Comparison of ENCODE assay signal across 8 cellular contexts in the genomic region with DNA sequence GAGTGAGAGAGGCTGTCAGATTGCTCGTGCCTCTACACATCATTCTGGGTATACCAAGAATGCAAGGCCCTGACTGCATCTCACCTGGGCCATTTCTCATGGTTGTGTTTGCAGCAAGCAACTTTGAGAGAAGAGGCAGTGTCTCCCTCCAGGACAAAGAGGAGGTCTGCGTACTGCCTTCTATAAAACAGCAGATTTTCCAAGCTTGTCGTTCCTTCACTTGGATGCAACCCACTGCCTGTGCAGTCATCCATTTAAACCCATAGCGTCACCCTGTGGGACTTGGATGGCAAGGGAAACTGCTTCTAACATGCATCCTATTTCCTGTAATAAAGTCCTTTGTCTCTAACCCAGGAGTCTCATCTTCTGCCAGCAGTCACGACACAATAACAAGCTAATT. TPM values are rescaled to one million over a fixed set of nuclear protein-coding genes. Genes with fewer than 3 reads are reported as not detected.
DNase-seq lines count a peak whose midpoint lies in the region; ATAC-seq and TF ChIP-seq lines count a peak whose summit lies in the region.

No MANE protein-coding gene starts in this region.

- DNase-seq in ELF-1 (ENCODE audit: low read depth, low spot score) (peak; percentile 25), NCI-H69 (lab: John Stamatoyannopoulos, UW) (peak; percentile 68), endodermal cell (no peak)
- DNase-seq in stimulated activated CD8-positive, alpha-beta memory T cell treated with anti-CD3 and anti-CD28 coated beads, Interleukin-4, amount 100 ng/mL, for 48 hours: no peak
- no peak for DNase-seq in activated CD4-positive, CD25-positive, alpha-beta regulatory T cell treated with anti-CD3 and anti-CD28 coated beads, Interleukin-2, amount 50 U/mL, for 72 hours

- peaks cover 3% of the 10 kb centered on the region for H3K36me3 Mint-ChIP-seq in endodermal cell (ENCODE audit: low read depth)

- H3K27ac Mint-ChIP-seq in endodermal cell: peak overlapping the region; percentile 94

- H3K27ac ChIP-seq in endodermal cell (ENCODE audit: low read depth, low read length) (no peak overlapping the region), neutrophil (peak overlapping the region; percentile 98)

- no peaks in the 10 kb centered on the region for H3K27me3 Mint-ChIP-seq in endodermal cell (ENCODE audit: insufficient read depth)

- H3K36me3 ChIP-seq in endodermal cell (ENCODE audit: control insufficient read depth, insufficient read depth, low read length): no peaks in the 10 kb centered on the region
- H3K36me3 ChIP-seq in neutrophil: no peaks in the 10 kb centered on the region

- H3K4me1 ChIP-seq in endodermal cell (ENCODE audit: control insufficient read depth, insufficient read depth, low read length): peaks cover 17% of the 10 kb centered on the region
- peaks cover 17% of the 10 kb centered on the region in 2 experiments for H3K4me1 ChIP-seq in neutrophil (ENCODE audit: control insufficient read depth in 1 of 2, insufficient read depth in 1 of 2, low read depth in 1 of 2, low read length in 1 of 2)

- no peak overlapping the region for H3K9ac ChIP-seq in endodermal cell (ENCODE audit: extremely low read depth, low read length, poor library complexity, severe bottlenecking)

- H3K4me1 Mint-ChIP-seq in endodermal cell: peaks cover 47% of the 10 kb centered on the region

- no peaks in the 10 kb centered on the region for H3K9me3 Mint-ChIP-seq in endodermal cell

- no peak for TF ChIP-seq CTCF in endodermal cell (conservative IDR thresholded peaks at IDR 0.05)
- TF ChIP-seq CTCF in neutrophil (IDR thresholded peaks at IDR 0.05): no peak

- peak overlapping the region; percentile 82 for H3K4me3 ChIP-seq in endodermal cell (ENCODE audit: low read length)
- no peak overlapping the region for H3K4me3 ChIP-seq in neutrophil (ENCODE audit: low read depth in 1 of 2, low read length in 1 of 2)

- peak overlapping the region; percentile 94 for H3K4me3 Mint-ChIP-seq in endodermal cell

- ATAC-seq in HG03469 (IDR thresholded peaks at IDR 0.05; ENCODE audit: unreplicated experiment): no peak
- no peak for ATAC-seq in HG03521 (IDR thresholded peaks at IDR 0.05; ENCODE audit: unreplicated experiment)

- H3K9me3 ChIP-seq in endodermal cell (ENCODE audit: control insufficient read depth, low read length) (no peaks in the 10 kb centered on the region), neutrophil (no peaks in the 10 kb centered on the region)

- 77 to 78% methylated on average over 5 of the region's 5 CpGs for WGBS in endodermal cell (ENCODE audit: insufficient coverage in 1 of 2, insufficient read length in 1 of 2), 2 experiments

- H3K27me3 ChIP-seq in endodermal cell (ENCODE audit: control insufficient read depth, insufficient read depth, low read length, poor library complexity, severe bottlenecking) (no peaks in the 10 kb centered on the region), neutrophil (no peaks in the 10 kb centered on the region)

RNA-seq across cellular contexts. Expression of a gene that starts 1.3 kb away (rescaled TPM):
- total RNA-seq in endodermal cell: 10 to 100 TPM; 58.5 to 70.6 TPM
- polyA plus RNA-seq in endodermal cell (2013, experiment 1 of 2): 32.3 TPM
- polyA plus RNA-seq in endodermal cell (2013, experiment 2 of 2): 29.6 TPM

RNA-seq across cellular contexts. Expression of a gene that starts 1.4 kb away (rescaled TPM):
- 10 to 100 TPM; 38.3 to 40.4 TPM for total RNA-seq in endodermal cell
- 35.9 TPM for polyA plus RNA-seq in endodermal cell (2013, experiment 1 of 2)
- 37.6 TPM for polyA plus RNA-seq in endodermal cell (2013, experiment 2 of 2)

RNA-seq across cellular contexts. Expression of a gene that starts 48.4 kb away (rescaled TPM):
- not detected for total RNA-seq in endodermal cell
- not detected for polyA plus RNA-seq in endodermal cell (2013, experiment 1 of 2)
- polyA plus RNA-seq in endodermal cell (2013, experiment 2 of 2): 0.12 TPM

RNA-seq across cellular contexts. Expression of a gene that starts 57.5 kb away (rescaled TPM):
- total RNA-seq in endodermal cell: 10 to 100 TPM; 20.5 to 27.6 TPM
- polyA plus RNA-seq in endodermal cell (2013, experiment 1 of 2): 12.8 TPM
- 13.5 TPM for polyA plus RNA-seq in endodermal cell (2013, experiment 2 of 2)

RNA-seq across cellular contexts. Expression of a gene that starts 57.8 kb away (rescaled TPM):
- total RNA-seq in endodermal cell: 1 to 10 TPM; 4.3 to 5.5 TPM
- polyA plus RNA-seq in endodermal cell (2013, experiment 1 of 2): 1.5 TPM
- 2.6 TPM for polyA plus RNA-seq in endodermal cell (2013, experiment 2 of 2)

Comparison
In these comparisons a context has a peak if more than half of its experiments do, and no peak if none do; other contexts are left out.
1. DNase-seq: peak in ELF-1 (single experiment) and NCI-H69 (single experiment); none in endodermal cell (single experiment), stimulated activated CD8-positive, alpha-beta memory T cell treated with anti-CD3 and anti-CD28 coated beads, Interleukin-4, amount 100 ng/mL, for 48 hours (single experiment) and activated CD4-positive, CD25-positive, alpha-beta regulatory T cell treated with anti-CD3 and anti-CD28 coated beads, Interleukin-2, amount 50 U/mL, for 72 hours (single experiment).